1 cellular context compared by ENCODE assay signal in genomic region chr3:124579641-124580040, GRCh38.
A peak's percentile ranks its signal among the peaks of the same experiment; 100 is the strongest.
TF ChIP-seq lines count a peak whose summit lies in the region.

No MANE protein-coding gene starts in this region.

TF ChIP-seq in K562, 482 proteins besides CTCF, POLR2A, EP300 and RAD21 (continued from another document and continues in another):
- no peak for TF ChIP-seq HINFP (tag; conservative IDR thresholded peaks at IDR 0.05; ENCODE audit: low read depth)
- no peak for TF ChIP-seq NR4A1 (CRISPR knock-in tag; IDR thresholded peaks at IDR 0.05)
- 0 out of 2 replicates have a peak, but pooled peaks have one; percentile 33 for TF ChIP-seq NR4A1 (tag; IDR thresholded peaks at IDR 0.05)
- no peak for TF ChIP-seq LCOR (CRISPR knock-in tag; IDR thresholded peaks at IDR 0.05)
- no peak for TF ChIP-seq RERE (CRISPR knock-in tag; IDR thresholded peaks at IDR 0.05; ENCODE audit: borderline replicate concordance)
- no peak for TF ChIP-seq HDAC6 (IDR thresholded peaks at IDR 0.05; ENCODE audit: low read depth, low read length)
- no peak for TF ChIP-seq MIER1 (IDR thresholded peaks at IDR 0.05; ENCODE audit: low read depth)
- TF ChIP-seq ZNF280B (CRISPR knock-in tag; IDR thresholded peaks at IDR 0.05) = no peak
- TF ChIP-seq ZNF134 (CRISPR knock-in tag; conservative IDR thresholded peaks at IDR 0.05) = no peak
- no peak for TF ChIP-seq MTA2 (IDR thresholded peaks at IDR 0.05; ENCODE audit: low read depth)
- no peak for TF ChIP-seq MYNN (IDR thresholded peaks at IDR 0.05)
- no peak for TF ChIP-seq MYNN (CRISPR knock-in tag; IDR thresholded peaks at IDR 0.05)
- TF ChIP-seq ARID3B (CRISPR knock-in tag; IDR thresholded peaks at IDR 0.05; ENCODE audit: borderline replicate concordance) = no peak
- TF ChIP-seq CBX3 (IDR thresholded peaks at IDR 0.05; ENCODE audit: borderline replicate concordance in 1 of 2, low read length in 2 of 2) = no peak
- TF ChIP-seq NFYB (IDR thresholded peaks at IDR 0.05; ENCODE audit: extremely low read depth, insufficient read length) = peak; percentile 33
- no peak for TF ChIP-seq CEBPZ (IDR thresholded peaks at IDR 0.05; ENCODE audit: borderline replicate concordance, low read depth, low read length)
- TF ChIP-seq POU5F1 (IDR thresholded peaks at IDR 0.05; ENCODE audit: borderline replicate concordance, low read depth, low read length, partially characterized antibody) = no peak
- TF ChIP-seq HDAC3 (IDR thresholded peaks at IDR 0.05; ENCODE audit: borderline replicate concordance, partially characterized antibody) = no peak
- TF ChIP-seq ZNF584 (CRISPR knock-in tag; IDR thresholded peaks at IDR 0.05; ENCODE audit: low read depth) = no peak
- TF ChIP-seq UBTF (IDR thresholded peaks at IDR 0.05; ENCODE audit: borderline replicate concordance in 1 of 2, low read depth in 2 of 2, low read length in 2 of 2) = no peak
- no peak for TF ChIP-seq ZNF3 (CRISPR knock-in tag; IDR thresholded peaks at IDR 0.05)
- TF ChIP-seq CHD2 (IDR thresholded peaks at IDR 0.05; ENCODE audit: low read depth, low read length) = no peak
- TF ChIP-seq ZNF282 (CRISPR knock-in tag; IDR thresholded peaks at IDR 0.05) = no peak
- TF ChIP-seq ZFPM2 (CRISPR knock-in tag; IDR thresholded peaks at IDR 0.05) = no peak
- TF ChIP-seq ZSCAN32 (CRISPR knock-in tag; IDR thresholded peaks at IDR 0.05) = no peak
- no peak for TF ChIP-seq ZNF449 (CRISPR knock-in tag; IDR thresholded peaks at IDR 0.05)
- TF ChIP-seq ZFP30 (CRISPR knock-in tag; IDR thresholded peaks at IDR 0.05; ENCODE audit: borderline replicate concordance) = no peak
- no peak for TF ChIP-seq ZNF263 (CRISPR knock-in tag; IDR thresholded peaks at IDR 0.05; ENCODE audit: borderline replicate concordance)
- TF ChIP-seq TFAM (CRISPR knock-in tag; conservative IDR thresholded peaks at IDR 0.05) = no peak
- TF ChIP-seq MAZ (CRISPR knock-in tag; conservative IDR thresholded peaks at IDR 0.05 in 1 of 2, IDR thresholded peaks at IDR 0.05 in 1 of 2) = no peak
